ENCODE assay signal across 34 cellular contexts in genomic region chr3:158308533-158308932, GRCh38.
"Had no signal": no experiment of that assay in that cellular context is flagged by ENCODE, and none has a peak within 500 bp of the region (broad histone marks: within the 10 kb centered on the region; RNA-seq: fewer than 3 reads in every experiment).

No MANE protein-coding gene starts in this region.

- H3K27ac Mint-ChIP-seq: activated B cell treated with CpG ODN at 0.5 μM for 24 hours; activated CD4-positive, alpha-beta memory T cell treated with anti-CD3 and anti-CD28 coated beads for 36 hours; activated CD4-positive, alpha-beta T cell treated with anti-CD3 and anti-CD28 coated beads, Interleukin-2, amount 10 ng/mL, durations not matched to agents 24 days and 14 days; activated CD8-positive, alpha-beta T cell treated with anti-CD3 and anti-CD28 coated beads for 36 hours; activated naive CD4-positive, alpha-beta T cell treated with anti-CD3 and anti-CD28 coated beads for 36 hours; activated naive CD4-positive, alpha-beta T cell treated with anti-CD3 and anti-CD28 coated beads, Interleukin-2, amount 50 U/mL, for 72 hours; activated naive CD8-positive, alpha-beta T cell treated with anti-CD3 and anti-CD28 coated beads for 36 hours; activated T-cell treated with anti-CD3 and anti-CD28 coated beads, Interleukin-2, amount 50 U/mL, for 72 hours; activated T-helper 1 cell treated with anti-CD3 and anti-CD28 coated beads, Interleukin-12 subunit alpha, Interleukin-12 subunit beta, Interleukin-2, Interleukin-4 antibody, amounts not matched to agents 30 ng/mL and 10 ng/mL and 1 ng/mL, durations not matched to agents 14 hours and 24 hours and 36 hours; activated T-helper 17 cell treated with anti-CD3 and anti-CD28 coated beads, Interleukin-2, amount 50 U/mL, for 72 hours; T-helper 1 cell treated with Interleukin-12 subunit alpha and Interleukin-12 subunit beta and Interleukin-4 antibody, amounts not matched to agents 30 μg/mL and 1 μg/mL, for 36 hours; T-helper 2 cell treated with Interferon-gamma antibody and Interleukin-4, amounts not matched to agents 5 μg/mL and 100 μg/mL, for 36 hours had no signal

- DNase-seq: activated B cell treated with CpG ODN at 0.5 μM for 24 hours; activated CD4-positive, alpha-beta memory T cell treated with anti-CD3 and anti-CD28 coated beads for 36 hours; activated CD4-positive, alpha-beta T cell treated with anti-CD3 and anti-CD28 coated beads for 4 hours; activated CD4-positive, alpha-beta T cell treated with anti-CD3 and anti-CD28 coated beads, Interleukin-2, amount 10 ng/mL, durations not matched to agents 24 days and 14 days; activated CD4-positive, alpha-beta T cell treated with anti-CD3 and anti-CD28 coated beads, Interleukin-2, amount 50 U/mL, for 1 hour; activated CD4-positive, alpha-beta T cell treated with anti-CD3 and anti-CD28 coated beads, Interleukin-2, amount 50 U/mL, for 4 hours; activated CD4-positive, CD25-positive, alpha-beta regulatory T cell treated with anti-CD3 and anti-CD28 coated beads, Interleukin-2, amount 50 U/mL, for 72 hours; activated CD8-positive, alpha-beta memory T cell treated with anti-CD3 and anti-CD28 coated beads, Interleukin-2, amount 50 U/mL, for 4 hours; activated CD8-positive, alpha-beta T cell treated with anti-CD3 and anti-CD28 coated beads for 36 hours; activated effector memory CD4-positive, alpha-beta T cell treated with anti-CD3 and anti-CD28 coated beads, Interleukin-2, amount 50 U/mL, for 16 hours; activated gamma-delta T cell treated with Interleukin-2 at 50 U/mL for 16 hours; activated naive CD4-positive, alpha-beta T cell; activated naive CD4-positive, alpha-beta T cell treated with anti-CD3 and anti-CD28 coated beads for 36 hours; activated naive CD4-positive, alpha-beta T cell treated with anti-CD3 and anti-CD28 coated beads, Interleukin-2, amount 50 U/mL, for 16 hours; activated naive CD8-positive, alpha-beta T cell treated with anti-CD3 and anti-CD28 coated beads for 36 hours; activated T-cell treated with anti-CD3 and anti-CD28 coated beads for 4 hours; activated T-cell treated with anti-CD3 and anti-CD28 coated beads, Interleukin-2, amount 50 U/mL, for 1 hour; activated T-cell treated with anti-CD3 and anti-CD28 coated beads, Interleukin-2, amount 50 U/mL, for 4 hours; activated T-cell treated with anti-CD3 and anti-CD28 coated beads, Interleukin-2, amount 50 U/mL, for 72 hours; adrenal gland; amniotic stem cell; aorta; body of pancreas; brain microvascular endothelial cell; central memory CD4-positive, alpha-beta T cell; T-helper 2 cell; T-helper 9 cell had no signal

- H3K27me3 Mint-ChIP-seq: activated B cell treated with CpG ODN at 0.5 μM for 24 hours; activated CD4-positive, alpha-beta memory T cell treated with anti-CD3 and anti-CD28 coated beads for 36 hours; activated CD4-positive, alpha-beta T cell treated with anti-CD3 and anti-CD28 coated beads, Interleukin-2, amount 10 ng/mL, durations not matched to agents 24 days and 14 days; activated CD8-positive, alpha-beta T cell treated with anti-CD3 and anti-CD28 coated beads for 36 hours; activated naive CD8-positive, alpha-beta T cell treated with anti-CD3 and anti-CD28 coated beads for 36 hours; activated T-helper 17 cell treated with anti-CD3 and anti-CD28 coated beads, Interleukin-2, amount 50 U/mL, for 72 hours had no signal

- H3K4me3 Mint-ChIP-seq: activated B cell treated with CpG ODN at 0.5 μM for 24 hours; activated CD4-positive, alpha-beta memory T cell treated with anti-CD3 and anti-CD28 coated beads for 36 hours; activated CD4-positive, alpha-beta T cell treated with anti-CD3 and anti-CD28 coated beads, Interleukin-2, amount 10 ng/mL, durations not matched to agents 24 days and 14 days; activated CD8-positive, alpha-beta T cell treated with anti-CD3 and anti-CD28 coated beads for 36 hours; activated naive CD4-positive, alpha-beta T cell treated with anti-CD3 and anti-CD28 coated beads for 36 hours; activated naive CD8-positive, alpha-beta T cell treated with anti-CD3 and anti-CD28 coated beads for 36 hours; activated T-cell treated with anti-CD3 and anti-CD28 coated beads, Interleukin-2, amount 50 U/mL, for 4 hours; activated T-cell treated with anti-CD3 and anti-CD28 coated beads, Interleukin-2, amount 50 U/mL, for 72 hours; activated T-helper 1 cell treated with anti-CD3 and anti-CD28 coated beads, Interleukin-12 subunit alpha, Interleukin-12 subunit beta, Interleukin-2, Interleukin-4 antibody, amounts not matched to agents 30 ng/mL and 10 ng/mL and 1 ng/mL, durations not matched to agents 14 hours and 24 hours and 36 hours; activated T-helper 17 cell treated with anti-CD3 and anti-CD28 coated beads, Interleukin-2, amount 50 U/mL, for 72 hours; T-helper 1 cell treated with Interleukin-12 subunit alpha and Interleukin-12 subunit beta and Interleukin-4 antibody, amounts not matched to agents 30 μg/mL and 1 μg/mL, for 36 hours; T-helper 2 cell treated with Interferon-gamma antibody and Interleukin-4, amounts not matched to agents 5 μg/mL and 100 μg/mL, for 36 hours had no signal

- H3K4me1 Mint-ChIP-seq: activated B cell treated with CpG ODN at 0.5 μM for 24 hours; activated CD4-positive, alpha-beta T cell treated with anti-CD3 and anti-CD28 coated beads, Interleukin-2, amount 10 ng/mL, durations not matched to agents 24 days and 14 days; activated naive CD8-positive, alpha-beta T cell treated with anti-CD3 and anti-CD28 coated beads for 36 hours; activated T-helper 17 cell treated with anti-CD3 and anti-CD28 coated beads, Interleukin-2, amount 50 U/mL, for 72 hours had no signal

- H3K9me3 Mint-ChIP-seq: activated B cell treated with CpG ODN at 0.5 μM for 24 hours; activated CD4-positive, alpha-beta memory T cell treated with anti-CD3 and anti-CD28 coated beads for 36 hours; activated CD4-positive, alpha-beta T cell treated with anti-CD3 and anti-CD28 coated beads, Interleukin-2, amount 10 ng/mL, durations not matched to agents 24 days and 14 days; activated CD8-positive, alpha-beta T cell treated with anti-CD3 and anti-CD28 coated beads for 36 hours; activated naive CD4-positive, alpha-beta T cell treated with anti-CD3 and anti-CD28 coated beads for 36 hours; activated naive CD4-positive, alpha-beta T cell treated with anti-CD3 and anti-CD28 coated beads, Interleukin-2, amount 50 U/mL, for 72 hours; activated naive CD8-positive, alpha-beta T cell treated with anti-CD3 and anti-CD28 coated beads for 36 hours; activated T-cell treated with anti-CD3 and anti-CD28 coated beads, Interleukin-2, amount 50 U/mL, for 4 hours; activated T-cell treated with anti-CD3 and anti-CD28 coated beads, Interleukin-2, amount 50 U/mL, for 72 hours; activated T-helper 1 cell treated with anti-CD3 and anti-CD28 coated beads, Interleukin-12 subunit alpha, Interleukin-12 subunit beta, Interleukin-2, Interleukin-4 antibody, amounts not matched to agents 30 ng/mL and 10 ng/mL and 1 ng/mL, durations not matched to agents 14 hours and 24 hours and 36 hours; activated T-helper 17 cell treated with anti-CD3 and anti-CD28 coated beads, Interleukin-2, amount 50 U/mL, for 72 hours; T-helper 1 cell treated with Interleukin-12 subunit alpha and Interleukin-12 subunit beta and Interleukin-4 antibody, amounts not matched to agents 30 μg/mL and 1 μg/mL, for 36 hours; T-helper 2 cell treated with Interferon-gamma antibody and Interleukin-4, amounts not matched to agents 5 μg/mL and 100 μg/mL, for 36 hours had no signal

- H3K9me3 ChIP-seq: adrenal gland, body of pancreas, breast epithelium had no signal

- H3K27ac ChIP-seq: adrenal gland, body of pancreas, brain microvascular endothelial cell, breast epithelium, VCaP had no signal

- H3K36me3 Mint-ChIP-seq: activated naive CD4-positive, alpha-beta T cell treated with anti-CD3 and anti-CD28 coated beads, Interleukin-2, amount 50 U/mL, for 72 hours; activated naive CD8-positive, alpha-beta T cell treated with anti-CD3 and anti-CD28 coated beads for 36 hours had no signal

- H3K27me3 ChIP-seq: adrenal gland, body of pancreas, brain microvascular endothelial cell, breast epithelium had no signal

- H3K4me3 ChIP-seq: adrenal gland, body of pancreas, breast epithelium had no signal

- H3K36me3 ChIP-seq: adrenal gland, brain microvascular endothelial cell, breast epithelium had no signal

- H3K4me1 ChIP-seq: adrenal gland, body of pancreas, breast epithelium had no signal

- ATAC-seq: activated CD8-positive, alpha-beta T cell treated with anti-CD3 and anti-CD28 coated beads for 36 hours; activated naive CD4-positive, alpha-beta T cell treated with anti-CD3 and anti-CD28 coated beads, Interleukin-2, amount 50 U/mL, for 72 hours; activated T-cell treated with anti-CD3 and anti-CD28 coated beads, Interleukin-2, amount 50 U/mL, for 4 hours; activated T-cell treated with anti-CD3 and anti-CD28 coated beads, Interleukin-2, amount 50 U/mL, for 72 hours; activated T-helper 17 cell treated with anti-CD3 and anti-CD28 coated beads, Interleukin-2, amount 50 U/mL, for 72 hours; body of pancreas had no signal
